2 cellular contexts compared by ENCODE assay signal in genomic region chr7:143264196-143264568, GRCh38. TPM values are rescaled to one million over a fixed set of nuclear protein-coding genes. Genes with fewer than 3 reads are reported as not detected.
A peak's percentile ranks its signal among the peaks of the same experiment; 100 is the strongest.
DNase-seq lines count a peak whose midpoint lies in the region; TF ChIP-seq lines count a peak whose summit lies in the region.
"Not testable (repeated sequence)": the region's sequence is repeated elsewhere in the genome, so short reads cannot be mapped to it uniquely, and the experiment has no call there.

No MANE protein-coding gene starts in this region.

- H3K36me3 ChIP-seq in BLaER1, result peaks cover 33% of the 10 kb centered on the region

- H3K27ac ChIP-seq in BLaER1, result peak overlapping the region; percentile 83; the same call in 1 of the 2 replicates

- H4K20me1 ChIP-seq in BLaER1, result not testable (repeated sequence)

- DNase-seq in epithelial cell of proximal tubule (ENCODE audit: low read depth), result not testable (repeated sequence)

- peak overlapping the region; percentile 78 for H3K4me3 ChIP-seq in BLaER1
- H3K4me3 ChIP-seq in epithelial cell of proximal tubule (ENCODE audit: low read depth, low read length), result peak overlapping the region; percentile 63

- not testable (repeated sequence) for H3K9me3 ChIP-seq in BLaER1

- H3K27me3 ChIP-seq in BLaER1, result not testable (repeated sequence)

- H3K4me2 ChIP-seq in BLaER1, result peak overlapping the region; percentile 94

- H3K4me1 ChIP-seq in BLaER1, result peaks cover 55% of the 10 kb centered on the region

- TF ChIP-seq CTCF in epithelial cell of proximal tubule (conservative IDR thresholded peaks at IDR 0.05; ENCODE audit: low read depth, low read length), result not testable (repeated sequence)

- peak overlapping the region; percentile 87 for H3K9ac ChIP-seq in BLaER1

RNA-seq across cellular contexts. Expression of gene GSTK1, which starts 0.9 kb away (rescaled TPM):
- total RNA-seq in epithelial cell of proximal tubule, result 95.1 and 141 TPM in 2 replicates

RNA-seq across cellular contexts. Expression of gene TMEM139, which starts 20.6 kb away (rescaled TPM):
- total RNA-seq in epithelial cell of proximal tubule, result 14.5 and 30.9 TPM in 2 replicates

RNA-seq across cellular contexts. Expression of gene CASP2, which starts 24.0 kb away (rescaled TPM):
- 17.8 and 18.7 TPM in 2 replicates for total RNA-seq in epithelial cell of proximal tubule

RNA-seq across cellular contexts. Expression of gene TAS2R40, which starts 42.3 kb away (rescaled TPM):
- not detected in 2 replicates for total RNA-seq in epithelial cell of proximal tubule

RNA-seq across cellular contexts. Expression of gene CLCN1, which starts 51.7 kb away (rescaled TPM):
- total RNA-seq in epithelial cell of proximal tubule, result not detected in 2 replicates
